In genomic region chr4:168608771-168609170, GRCh38 we compare ENCODE assay signal across 1 cellular context.
TF ChIP-seq lines count a peak whose summit lies in the region.

No MANE protein-coding gene starts in this region.

TF ChIP-seq in HCT116, 20 proteins besides CTCF, POLR2A, EP300 and RAD21 (continued from another document):
- TF ChIP-seq REST (IDR thresholded peaks at IDR 0.05; ENCODE audit: low read depth): no peak
- TF ChIP-seq, protein P1, sequence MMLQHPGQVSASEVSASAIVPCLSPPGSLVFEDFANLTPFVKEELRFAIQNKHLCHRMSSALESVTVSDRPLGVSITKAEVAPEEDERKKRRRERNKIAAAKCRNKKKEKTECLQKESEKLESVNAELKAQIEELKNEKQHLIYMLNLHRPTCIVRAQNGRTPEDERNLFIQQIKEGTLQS (IDR thresholded peaks at IDR 0.05): no peak
- no peak for TF ChIP-seq JUND (IDR thresholded peaks at IDR 0.05)
- TF ChIP-seq FOSL1 (IDR thresholded peaks at IDR 0.05; ENCODE audit: low read depth): no peak
- no peak for TF ChIP-seq EZH2phosphoT487 (IDR thresholded peaks at IDR 0.05; ENCODE audit: borderline replicate concordance)
- no peak for TF ChIP-seq CEBPB (IDR thresholded peaks at IDR 0.05; ENCODE audit: low read depth)
- no peak for TF ChIP-seq SIN3A (IDR thresholded peaks at IDR 0.05; ENCODE audit: low read depth)
- TF ChIP-seq CBX3 (IDR thresholded peaks at IDR 0.05; ENCODE audit: low read depth): no peak
- no peak for TF ChIP-seq EGR1 (IDR thresholded peaks at IDR 0.05; ENCODE audit: low read depth)
- TF ChIP-seq YY1 (IDR thresholded peaks at IDR 0.05; ENCODE audit: extremely low read depth, insufficient replicate concordance, low read depth, low read length): no peak
